19 cellular contexts compared by ENCODE assay signal in genomic region chr3:56423537-56424209, GRCh38. TPM values are rescaled to one million over a fixed set of nuclear protein-coding genes. Genes with fewer than 3 reads are reported as not detected.
DNase-seq lines count a peak whose midpoint lies in the region; ATAC-seq and TF ChIP-seq lines count a peak whose summit lies in the region.
"Had no signal": no experiment of that assay in that cellular context is flagged by ENCODE, and none has a peak within 500 bp of the region (broad histone marks: within the 10 kb centered on the region; RNA-seq: fewer than 3 reads in every experiment).

No MANE protein-coding gene starts in this region.

- H3K36me3 ChIP-seq in MM.1S (replicated peaks; ENCODE audit: insufficient read depth, low read length) = no peaks in the 10 kb centered on the region
- no peaks in the 10 kb centered on the region for H3K36me3 ChIP-seq in ascending aorta

- H3K9me2 ChIP-seq in MM.1S (replicated peaks; ENCODE audit: insufficient read depth, low read length) = no peaks in the 10 kb centered on the region

- DNase-seq in DMS 273 treated with DMSO at 0.1 percent for 48 hours (lab: John Stamatoyannopoulos, UW) (peak; percentile 69), MM.1S (peak; percentile 39), fibroblast of the conjunctiva (ENCODE audit: low read depth) (peak; percentile 24), ascending aorta (ENCODE audit: low spot score in 2 of 2) (no peak)
- no peak for DNase-seq in activated effector memory CD4-positive, alpha-beta T cell treated with anti-CD3 and anti-CD28 coated beads, Interleukin-2, amount 50 U/mL, for 16 hours
- DNase-seq: GDM1; GOT3; NCI-H1092 treated with DMSO at 0.1 percent for 48 hours; NCI-H146; NCI-H526; NK-92 treated with Interleukin-12 subunit alpha and Interleukin-12 subunit beta, amount 100 ng/mL, for 24 hours; SHP77; T-cell had no signal

- ATAC-seq in SK-N-SH treated with all-trans-retinoic acid at 6 μM for 48 hours (no peak), HG03469 (IDR thresholded peaks at IDR 0.05; ENCODE audit: unreplicated experiment) (no peak), GM19463 (IDR thresholded peaks at IDR 0.05; ENCODE audit: unreplicated experiment) (no peak)
- ATAC-seq: HCT116, T-cell had no signal

- peak overlapping the region; percentile 40; the same call in 1 of the 2 replicates for H3K27ac ChIP-seq in MM.1S (ENCODE audit: low read length)
- H3K27ac ChIP-seq in ascending aorta = no peak overlapping the region
- H3K27ac ChIP-seq: SK-N-MC had no signal

- no peaks in the 10 kb centered on the region for H3K79me2 ChIP-seq in MM.1S (ENCODE audit: low read length)

- H3K9ac ChIP-seq in MM.1S (ENCODE audit: low read length) = no peak overlapping the region

- H3K4me1 ChIP-seq in MM.1S (ENCODE audit: low read length) (peaks cover 24% of the 10 kb centered on the region), ascending aorta (no peaks in the 10 kb centered on the region)

- H3K27me3 ChIP-seq in MM.1S (replicated peaks; ENCODE audit: insufficient read depth, low read length) (no peaks in the 10 kb centered on the region), ascending aorta (no peaks in the 10 kb centered on the region)

- intact Hi-C loops in ascending aorta (cut with DNase I) = no loop called here

- H3K4me2 ChIP-seq in MM.1S (ENCODE audit: low read depth, low read length) = peak overlapping the region; percentile 43

- H2AFZ ChIP-seq in MM.1S (ENCODE audit: low read length) = no peak overlapping the region; the same call in 1 of the 2 replicates

- H3F3A ChIP-seq in MM.1S (ENCODE audit: insufficient read depth, low read length) = no peaks in the 10 kb centered on the region; the same call in 1 of the 2 replicates

- H3K4me3 ChIP-seq in MM.1S (ENCODE audit: low read length) = no peak overlapping the region
- H3K4me3 ChIP-seq in ascending aorta = no peak overlapping the region
- H3K4me3 ChIP-seq: SK-N-MC had no signal

- no peak for TF ChIP-seq CTCF in MM.1S (IDR thresholded peaks at IDR 0.05; ENCODE audit: low read length)
- no peak for TF ChIP-seq CTCF in ascending aorta (IDR thresholded peaks at IDR 0.05)

- H4K20me1 ChIP-seq in MM.1S (ENCODE audit: insufficient read depth, low read length) = no peaks in the 10 kb centered on the region

- H3K9me3 ChIP-seq in MM.1S (replicated peaks; ENCODE audit: insufficient read depth, low read length) = no peaks in the 10 kb centered on the region
- H3K9me3 ChIP-seq in ascending aorta = no peaks in the 10 kb centered on the region

TF ChIP-seq in SK-N-SH treated with all-trans-retinoic acid at 6 μM for 48 hours, 23 proteins besides CTCF, POLR2A, EP300 and RAD21:
- TF ChIP-seq ISL1 (CRISPR knock-in tag; IDR thresholded peaks at IDR 0.05) = no peak
- peak; percentile 52; the same call in 1 of the 2 replicates for TF ChIP-seq TCF4 (CRISPR knock-in tag; IDR thresholded peaks at IDR 0.05; ENCODE audit: borderline replicate concordance)
- TF ChIP-seq TSHZ2 (CRISPR knock-in tag; IDR thresholded peaks at IDR 0.05) = peak; percentile 16; the same call in 1 of the 2 replicates
TF ChIP-seq in SK-N-SH treated with all-trans-retinoic acid at 6 μM for 48 hours: peak in this region for 2.

RNA-seq across cellular contexts. Expression of gene ERC2, which starts 44.6 kb away (rescaled TPM):
- total RNA-seq in ascending aorta = 0.11 TPM
- total RNA-seq: OCI-LY7, T-cell had no signal

Comparison
In these comparisons a context has a peak if more than half of its experiments do, and no peak if none do; other contexts are left out.
1. DNase-seq: peak in DMS 273 treated with DMSO at 0.1 percent for 48 hours (single experiment), MM.1S (single experiment) and fibroblast of the conjunctiva (single experiment); none in activated effector memory CD4-positive, alpha-beta T cell treated with anti-CD3 and anti-CD28 coated beads, Interleukin-2, amount 50 U/mL, for 16 hours (single experiment) and ascending aorta (0 of 2).